ENCODE assay signal across 8 cellular contexts in the genomic region with DNA sequence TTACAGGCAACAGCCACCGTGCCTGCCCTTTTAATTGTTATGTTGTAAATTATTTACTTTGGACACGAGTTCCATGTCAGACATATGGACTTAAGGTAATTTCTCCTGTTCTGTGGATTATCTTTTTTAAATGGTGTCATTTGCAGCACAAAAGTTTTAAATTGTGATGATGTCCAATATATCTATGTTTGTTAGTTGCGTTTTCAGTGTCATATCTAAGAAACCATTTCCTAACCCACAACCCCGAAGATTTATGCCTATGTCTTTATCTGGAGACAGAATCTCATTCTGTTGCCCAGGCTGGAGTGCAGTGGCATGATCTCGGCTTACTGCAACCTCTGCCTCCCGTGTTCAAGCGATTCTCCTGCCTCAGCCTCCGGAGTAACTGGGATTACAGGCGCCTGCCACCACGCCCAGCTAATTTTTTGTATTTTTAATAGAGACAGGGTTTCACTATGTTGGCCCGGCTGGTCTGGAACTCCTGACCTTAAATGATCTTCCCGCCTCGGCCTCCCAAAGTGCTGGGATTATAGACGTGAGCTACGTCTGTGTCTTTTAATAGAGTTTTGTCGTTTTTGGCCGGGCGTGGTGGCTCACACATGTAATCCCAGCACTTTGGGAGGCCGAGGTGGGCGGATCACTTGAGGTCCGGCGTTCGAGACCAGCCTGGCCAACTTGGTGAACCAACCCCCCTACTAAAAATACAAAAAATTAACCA. TPM values are rescaled to one million over a fixed set of nuclear protein-coding genes. Genes with fewer than 3 reads are reported as not detected.
DNase-seq lines count a peak whose midpoint lies in the region; ATAC-seq, FAIRE-seq and TF ChIP-seq lines count a peak whose summit lies in the region.
"Not testable (repeated sequence)": the region's sequence is repeated elsewhere in the genome, so short reads cannot be mapped to it uniquely, and the experiment has no call there.

No MANE protein-coding gene starts in this region.

- not testable (repeated sequence) for H3K9me2 ChIP-seq in Loucy (replicated peaks; ENCODE audit: low read depth, low read length)

- SMC1A ChIA-PET in GM12878 (lab: Charles Lee; ENCODE audit: uncharacterized antibody, unreplicated experiment) = not testable (repeated sequence)

- peak overlapping the region; percentile 81; the same call in 1 of the 2 replicates for H2AFZ ChIP-seq in Loucy (ENCODE audit: low read length)
- H2AFZ ChIP-seq in GM12878 (ENCODE audit: control insufficient read depth, low read depth, low read length) = peak overlapping the region; percentile 66

- POLR2A ChIA-PET in GM12878 (lab: Charles Lee) = interaction anchor here (1.0 kb wide), 1 partner anchor 19 kb away, joined by 3 read pairs; no protein-coding TSS in a partner anchor

- DNase-seq in DMS53 (lab: John Stamatoyannopoulos, UW) = peak; percentile 31
- DNase-seq in GM12878 (ENCODE audit: low read depth, low spot score); esophagus squamous epithelium (lab: John Stamatoyannopoulos, UW); tibial nerve (ENCODE audit: low spot score in 2 of 2): not testable (repeated sequence)
- peak; percentile 83 for DNase-seq in posterior vena cava (ENCODE audit: low spot score)

- CTCF ChIA-PET in GM12878 (lab: Yijun Ruan, JAX) = interaction anchor here (0.7 to 1.0 kb wide), 2 partner anchors 13 to 111 kb away, joined by 3 to 4 read pairs; no protein-coding TSS in a partner anchor

- ATAC-seq in GM12878 = not testable (repeated sequence)

- not testable (repeated sequence) for TF ChIP-seq CTCF in Loucy (conservative IDR thresholded peaks at IDR 0.05; ENCODE audit: low read length); WI38 (IDR thresholded peaks at IDR 0.05; ENCODE audit: low read depth, low read length); GM12878 (IDR thresholded peaks at IDR 0.05 in 2 of 3, conservative IDR thresholded peaks at IDR 0.05 in 1 of 3; ENCODE audit: control insufficient read depth in 2 of 3, extremely low read depth in 1 of 3, insufficient read depth in 1 of 3, low read depth in 3 of 3, low read length in 3 of 3); esophagus squamous epithelium (IDR thresholded peaks at IDR 0.05); liver (IDR thresholded peaks at IDR 0.05; ENCODE audit: low read depth, low read length, missing input control); tibial nerve (IDR thresholded peaks at IDR 0.05)

- H3K27ac ChIP-seq in GM12878 (ENCODE audit: control insufficient read depth, insufficient read depth) = peak overlapping the region; percentile 53; the same call in 1 of the 2 replicates
- peak overlapping the region; percentile 68 to 89 (median 86) for H3K27ac ChIP-seq in esophagus squamous epithelium
- peak overlapping the region; percentile 54 to 60 for H3K27ac ChIP-seq in liver (ENCODE audit: low read depth in 1 of 2, low read length in 2 of 2)
- H3K27ac ChIP-seq in tibial nerve = peak overlapping the region; percentile 64 to 91 (median 86)

- intact Hi-C loops in GM12878 (cut with micrococcal nuclease; ENCODE audit: unreplicated experiment) = loop anchor here (2.0 kb wide), 1 partner anchor 20 kb away; a partner anchor contains a TSS
- intact Hi-C loops in esophagus squamous epithelium (cut with DNase I) = loop anchor here (10.0 kb wide), 1 partner anchor 54 kb away; a partner anchor contains a TSS
- intact Hi-C loops in posterior vena cava (cut with DNase I) = not testable (repeated sequence)

- BruUV-seq in GM12878 (replicated peaks; lab: Mats Ljungman, UMichigan) = not testable (repeated sequence)

- H3K4me3 ChIP-seq in Loucy (ENCODE audit: low read length, poor library complexity, severe bottlenecking) (peak overlapping the region; percentile 98), WI38 (ENCODE audit: low read depth, low read length) (peak overlapping the region; percentile 55), GM12878 (peak overlapping the region; percentile 57), esophagus squamous epithelium (peak overlapping the region; percentile 77 to 100 (median 92)), liver (ENCODE audit: low read depth in 1 of 3, low read length in 3 of 3) (peak overlapping the region in 1 of 3 donors; percentile 78), tibial nerve (peak overlapping the region; percentile 34 to 94 (median 74))

- H4K20me1 ChIP-seq in Loucy (ENCODE audit: insufficient read depth, low read length, poor library complexity, severe bottlenecking) = peaks cover 33% of the 10 kb centered on the region
- H4K20me1 ChIP-seq in GM12878 (ENCODE audit: control insufficient read depth, insufficient read depth) = not testable (repeated sequence)

- peak overlapping the region; percentile 75 for H3K4me2 ChIP-seq in Loucy (ENCODE audit: low read depth, low read length, poor library complexity, severe bottlenecking)
- H3K4me2 ChIP-seq in GM12878 (ENCODE audit: control insufficient read depth, insufficient read depth) = peak overlapping the region; percentile 81

- peaks cover 41% of the 10 kb centered on the region for H3K79me2 ChIP-seq in Loucy (ENCODE audit: insufficient read depth, low read length)
- H3K79me2 ChIP-seq in GM12878 (ENCODE audit: control insufficient read depth, insufficient read depth, low read length) = peaks cover 31% of the 10 kb centered on the region

- H3K36me3 ChIP-seq in Loucy (ENCODE audit: insufficient read depth, low read length); GM12878 (ENCODE audit: control insufficient read depth in 2 of 2, insufficient read depth in 2 of 2, low read length in 1 of 2); liver (ENCODE audit: control insufficient read depth in 4 of 4, insufficient read depth in 3 of 4, low read depth in 1 of 4, low read length in 3 of 4): not testable (repeated sequence)
- peaks cover 0 to 12% (median 0%) of the 10 kb centered on the region in 3 donors for H3K36me3 ChIP-seq in esophagus squamous epithelium
- H3K36me3 ChIP-seq in tibial nerve = peaks cover 0 to 17% (median 0%) of the 10 kb centered on the region in 3 donors

- not testable (repeated sequence) for TF ChIP-seq RAD21 in GM12878 (IDR thresholded peaks at IDR 0.05; ENCODE audit: insufficient read depth, low read depth, low read length); liver (IDR thresholded peaks at IDR 0.05)

- peaks cover 11% of the 10 kb centered on the region; the same call in 1 of the 2 replicates for H3F3A ChIP-seq in Loucy (ENCODE audit: low read depth)

- peaks cover 38% of the 10 kb centered on the region for H3K4me1 ChIP-seq in Loucy (ENCODE audit: insufficient read depth, low read length, poor library complexity, severe bottlenecking)
- not testable (repeated sequence) for H3K4me1 ChIP-seq in GM12878 (ENCODE audit: control insufficient read depth, insufficient read depth, low read length)
- H3K4me1 ChIP-seq in esophagus squamous epithelium = peaks cover 3 to 40% (median 19%) of the 10 kb centered on the region in 3 donors
- peaks cover 0 to 14% (median 7%) of the 10 kb centered on the region in 4 donors for H3K4me1 ChIP-seq in liver (ENCODE audit: control insufficient read depth in 4 of 4, insufficient read depth in 4 of 4, low read length in 3 of 4)
- H3K4me1 ChIP-seq in tibial nerve = peaks cover 0 to 48% (median 23%) of the 10 kb centered on the region in 4 donors

- RAD21 ChIA-PET in GM12878 (lab: Charles Lee; ENCODE audit: unreplicated experiment) = not testable (repeated sequence)

- WGBS in GM12878 (ENCODE audit: insufficient coverage, insufficient replicate concordance, low lambda C conversion rate, missing lambda C conversion rate) = 61% methylated on average over 23 of the region's 23 CpGs
- WGBS in esophagus squamous epithelium, 2 donors = 29 to 39% methylated on average over 16 to 22 of the region's 23 CpGs
- 54% methylated on average over 23 of the region's 23 CpGs for whole genome bisulfite sequencing in liver
- 45 to 46% methylated on average over 23 of the region's 23 CpGs for WGBS in tibial nerve, 2 donors

- H3K9me3 ChIP-seq in Loucy (ENCODE audit: insufficient read depth, low read depth, low read length); GM12878 (replicated peaks; ENCODE audit: control insufficient read depth, insufficient read depth, low read length); esophagus squamous epithelium; liver (ENCODE audit: control insufficient read depth in 4 of 4, low read length in 3 of 4); tibial nerve: not testable (repeated sequence)

- not testable (repeated sequence) for TF ChIP-seq POLR2A in GM12878 (IDR thresholded peaks at IDR 0.05; ENCODE audit: low read depth, low read length); esophagus squamous epithelium (IDR thresholded peaks at IDR 0.05); tibial nerve (IDR thresholded peaks at IDR 0.05)

- H3K9ac ChIP-seq in Loucy (ENCODE audit: low read depth, low read length, poor library complexity, severe bottlenecking) (peak overlapping the region; percentile 56), liver (ENCODE audit: low read depth in 1 of 2, low read length in 2 of 2) (peak overlapping the region in 1 of 2 donors; percentile 14)
- not testable (repeated sequence) for H3K9ac ChIP-seq in GM12878 (ENCODE audit: control insufficient read depth, insufficient read depth, low read length)

- TF ChIP-seq EP300 in GM12878 (IDR thresholded peaks at IDR 0.05; ENCODE audit: borderline replicate concordance in 1 of 2, control insufficient read depth in 1 of 2, low read depth in 2 of 2, low read length in 2 of 2); tibial nerve (IDR thresholded peaks at IDR 0.05): not testable (repeated sequence)

- FAIRE-seq in GM12878 (lab: Jason Lieb, UNC) = not testable (repeated sequence)

- H3K27me3 ChIP-seq in Loucy (ENCODE audit: insufficient read depth, low read length, poor library complexity, severe bottlenecking); GM12878 (replicated peaks in 1 of 2; ENCODE audit: control insufficient read depth in 2 of 2, insufficient read depth in 2 of 2, low read length in 1 of 2); esophagus squamous epithelium; liver (ENCODE audit: control insufficient read depth in 4 of 4, insufficient read depth in 4 of 4, low read length in 3 of 4); tibial nerve: not testable (repeated sequence)

- in situ Hi-C loops in GM12878 (cut with MboI) = not testable (repeated sequence)

RNA-seq across cellular contexts. Expression of a gene that starts 0.9 kb away (rescaled TPM):
- total RNA-seq in GM12878 (2013; cell fraction: nucleolus; rRNA removed) = 82.2 and 87.0 TPM in 2 replicates
- 6.2 and 6.9 TPM in 2 replicates for total RNA-seq in GM12878 (2014; rRNA removed)
- 4.7 and 5.5 TPM in 2 replicates for total RNA-seq in GM12878 (2014; rRNA removed; fragmentation: Illumina TruSeq; extraction: Trizol)
- total RNA-seq in GM12878 (2021) = 39.4 and 44.2 TPM in 2 replicates
- 13.0 TPM for polyA plus RNA-seq in GM12878 (2011; ENCODE audit: low read depth)
- polyA plus RNA-seq in GM12878 (2011; rRNA removed) = 3.8 and 4.1 TPM in 2 replicates
- polyA plus RNA-seq in GM12878 (2011; cell fraction: cytosol; rRNA removed) = 4.1 and 6.5 TPM in 2 replicates
- 23.4 and 36.1 TPM in 2 replicates for polyA plus RNA-seq in GM12878 (2011; cell fraction: nucleus; rRNA removed)
- 16.3 and 19.1 TPM in 2 replicates for polyA plus RNA-seq in GM12878 (2012)
- 19.2 and 20.7 TPM in 2 replicates for polyA plus RNA-seq in GM12878 (2014; fragmentation: Illumina TruSeq; extraction: Trizol)
- polyA plus RNA-seq in GM12878 (2014; fragmentation: Nextera tagmentation; extraction: Ambion mirVana) = 1 to 10 TPM; 4.0 to 6.4 TPM
- polyA plus RNA-seq in GM12878 (2014; rRNA removed) = 15.9 and 22.1 TPM in 2 replicates
- 10 to 100 TPM in 1 of 2 experiments, 1 to 10 TPM in 1; 9.8 to 11.7 TPM for polyA plus RNA-seq in GM12878 (2016; fragmentation: Nextera tagmentation; extraction: Ambion mirVana)
- 10.6 and 13.4 TPM in 2 replicates for polyA minus RNA-seq in GM12878 (2011; rRNA and poly(A)+ RNA removed)
- polyA minus RNA-seq in GM12878 (2011; cell fraction: cytosol; rRNA and poly(A)+ RNA removed) = 9.1 and 9.7 TPM in 2 replicates
- polyA minus RNA-seq in GM12878 (2011; cell fraction: nucleus; rRNA and poly(A)+ RNA removed) = 9.8 and 24.3 TPM in 2 replicates
- 10 to 100 TPM; 10.1 to 23.0 (median 20.9) TPM for total RNA-seq in esophagus squamous epithelium
- total RNA-seq in liver = 10 to 100 TPM in 1 of 2 donors, 1 to 10 TPM in 1; 9.0 to 12.4 TPM
- polyA plus RNA-seq in liver = 1 to 10 TPM; 4.7 to 5.3 TPM
- 10 to 100 TPM; 32.6 to 35.2 TPM for total RNA-seq in posterior vena cava
- 10 to 100 TPM; 27.8 to 41.4 (median 32.2) TPM for total RNA-seq in tibial nerve

RNA-seq across cellular contexts. Expression of a gene that starts 19.8 kb away (rescaled TPM):
- total RNA-seq in GM12878 (2013; cell fraction: nucleolus; rRNA removed) = 48.8 and 58.1 TPM in 2 replicates
- total RNA-seq in GM12878 (2014; rRNA removed) (28.7 and 33.5 TPM in 2 replicates), GM12878 (2014; rRNA removed; fragmentation: Illumina TruSeq; extraction: Trizol) (13.7 and 14.9 TPM in 2 replicates), GM12878 (2021) (66.4 and 74.2 TPM in 2 replicates), esophagus squamous epithelium (10 to 100 TPM in 3 of 4 donors, 1 to 10 TPM in 1; 8.1 to 24.2 (median 19.8) TPM), liver (10 to 100 TPM in 1 of 2 donors, 1 to 10 TPM in 1; 9.2 to 12.1 TPM), posterior vena cava (10 to 100 TPM; 12.5 to 16.1 TPM), tibial nerve (10 to 100 TPM in 3 of 4 donors, 1 to 10 TPM in 1; 8.3 to 44.1 (median 15.6) TPM)
- polyA plus RNA-seq in GM12878 (2011; ENCODE audit: low read depth) = 18.3 TPM
- polyA plus RNA-seq in GM12878 (2011; rRNA removed) (12.6 and 23.2 TPM in 2 replicates), GM12878 (2014; fragmentation: Illumina TruSeq; extraction: Trizol) (7.6 and 17.3 TPM in 2 replicates), GM12878 (2014; fragmentation: Nextera tagmentation; extraction: Ambion mirVana) (1 to 10 TPM; 1.3 to 5.5 TPM), GM12878 (2014; rRNA removed) (42.5 and 62.4 TPM in 2 replicates), GM12878 (2016; fragmentation: Nextera tagmentation; extraction: Ambion mirVana) (10 to 100 TPM; 27.7 to 37.7 TPM), liver (10 to 100 TPM in 1 of 2 donors, 1 to 10 TPM in 1; 6.1 to 24.4 TPM)
- 27.6 and 39.0 TPM in 2 replicates for polyA plus RNA-seq in GM12878 (2011; cell fraction: cytosol; rRNA removed)
- 43.3 and 57.3 TPM in 2 replicates for polyA plus RNA-seq in GM12878 (2011; cell fraction: nucleus; rRNA removed)
- polyA plus RNA-seq in GM12878 (2012) = 23.9 and 30.2 TPM in 2 replicates
- 21.6 and 31.2 TPM in 2 replicates for polyA minus RNA-seq in GM12878 (2011; rRNA and poly(A)+ RNA removed)
- polyA minus RNA-seq in GM12878 (2011; cell fraction: cytosol; rRNA and poly(A)+ RNA removed) = 11.5 and 18.8 TPM in 2 replicates
- 13.5 and 30.7 TPM in 2 replicates for polyA minus RNA-seq in GM12878 (2011; cell fraction: nucleus; rRNA and poly(A)+ RNA removed)

RNA-seq across cellular contexts. Expression of a gene that starts 54.5 kb away (rescaled TPM):
- total RNA-seq in GM12878 (2013; cell fraction: nucleolus; rRNA removed) = 23.9 and 25.7 TPM in 2 replicates
- total RNA-seq in GM12878 (2014; rRNA removed) (1.9 and 2.0 TPM in 2 replicates), GM12878 (2014; rRNA removed; fragmentation: Illumina TruSeq; extraction: Trizol) (1.2 and 1.8 TPM in 2 replicates), GM12878 (2021) (14.1 and 15.8 TPM in 2 replicates), esophagus squamous epithelium (10 to 100 TPM in 3 of 4 donors, 1 to 10 TPM in 1; 9.1 to 55.0 (median 19.5) TPM), liver (10 to 100 TPM; 14.1 to 41.7 TPM), posterior vena cava (10 to 100 TPM; 23.0 to 23.8 TPM), tibial nerve (10 to 100 TPM; 19.9 to 52.2 (median 38.0) TPM)
- polyA plus RNA-seq in GM12878 (2011; ENCODE audit: low read depth) = 19.9 TPM
- polyA plus RNA-seq in GM12878 (2011; rRNA removed) (1.3 and 2.0 TPM in 2 replicates), GM12878 (2014; fragmentation: Illumina TruSeq; extraction: Trizol) (0.57 and 1.7 TPM in 2 replicates), GM12878 (2014; fragmentation: Nextera tagmentation; extraction: Ambion mirVana) (under 1 TPM; 0.13 to 0.55 TPM), GM12878 (2014; rRNA removed) (7.7 and 9.4 TPM in 2 replicates), GM12878 (2016; fragmentation: Nextera tagmentation; extraction: Ambion mirVana) (1 to 10 TPM in 1 of 2 experiments, under 1 TPM in 1; 0.87 to 1.1 TPM), liver (10 to 100 TPM; 12.5 to 16.1 TPM)
- 1.7 and 2.2 TPM in 2 replicates for polyA plus RNA-seq in GM12878 (2011; cell fraction: cytosol; rRNA removed)
- 49.6 and 59.3 TPM in 2 replicates for polyA plus RNA-seq in GM12878 (2011; cell fraction: nucleus; rRNA removed)
- 10.8 and 14.5 TPM in 2 replicates for polyA plus RNA-seq in GM12878 (2012)
- polyA minus RNA-seq in GM12878 (2011; rRNA and poly(A)+ RNA removed) = 2.0 and 5.2 TPM in 2 replicates
- polyA minus RNA-seq in GM12878 (2011; cell fraction: cytosol; rRNA and poly(A)+ RNA removed) = 5.9 and 6.0 TPM in 2 replicates
- 8.1 and 13.6 TPM in 2 replicates for polyA minus RNA-seq in GM12878 (2011; cell fraction: nucleus; rRNA and poly(A)+ RNA removed)
